16 cellular contexts compared by ENCODE assay signal in genomic region chr1:192943522-192943921, GRCh38.
DNase-seq lines count a peak whose midpoint lies in the region; ATAC-seq and TF ChIP-seq lines count a peak whose summit lies in the region.
"Had no signal": no experiment of that assay in that cellular context is flagged by ENCODE, and none has a peak within 500 bp of the region (broad histone marks: within the 10 kb centered on the region; RNA-seq: fewer than 3 reads in every experiment).

No MANE protein-coding gene starts in this region.

- H3K4me3 ChIP-seq in right cardiac atrium (ENCODE audit: low read length): no peak overlapping the region
- no peak overlapping the region for H3K4me3 ChIP-seq in choroid plexus epithelial cell (ENCODE audit: low read depth, low read length)
- H3K4me3 ChIP-seq: GM23338 had no signal

- ATAC-seq in left ventricle myocardium superior (peak; percentile 38), right cardiac atrium (no peak), sciatic nerve (peak; percentile 77)
- ATAC-seq: GM23338 had no signal

- TF ChIP-seq CTCF in choroid plexus epithelial cell (conservative IDR thresholded peaks at IDR 0.05; ENCODE audit: low read depth, low read length): no peak

- peaks cover 1% of the 10 kb centered on the region for H3K4me1 ChIP-seq in right cardiac atrium (ENCODE audit: control insufficient read depth, insufficient read depth, low read length)

- intact Hi-C loops in left ventricle myocardium superior (cut with micrococcal nuclease): no loop called here
- intact Hi-C loops in right cardiac atrium (cut with DNase I): no loop called here
- intact Hi-C loops in sciatic nerve (cut with DNase I): no loop called here

- H3K9me3 ChIP-seq in right cardiac atrium (ENCODE audit: control insufficient read depth, low read length): no peaks in the 10 kb centered on the region

- 73% methylated on average over 1 of the region's 1 CpG for WGBS in right cardiac atrium

- no peaks in the 10 kb centered on the region for H3K27me3 ChIP-seq in right cardiac atrium (ENCODE audit: control insufficient read depth, insufficient read depth)

- DNase-seq in left ventricle myocardium superior (no peak), right cardiac atrium (no peak), choroid plexus epithelial cell (ENCODE audit: low read depth) (peak; percentile 34), sciatic nerve (ENCODE audit: low spot score) (no peak), NCI-H128 (lab: John Stamatoyannopoulos, UW; ENCODE audit: unreplicated experiment) (no peak), midbrain (lab: John Stamatoyannopoulos, UW) (no peak), NCI-H82 (lab: John Stamatoyannopoulos, UW) (no peak), NCI-H2029 treated with DMSO at 0.1 percent for 48 hours (lab: John Stamatoyannopoulos, UW) (no peak)
- DNase-seq: ACHN; C1 segment of cervical spinal cord; Calu3; CD4-positive, alpha-beta T cell; DMS79; EL; H7 had no signal

- no peak overlapping the region for H3K27ac ChIP-seq in right cardiac atrium (ENCODE audit: low read length)

Comparison
In these comparisons a context has a peak if more than half of its experiments do, and no peak if none do; other contexts are left out.
1. ATAC-seq: peak in left ventricle myocardium superior (single experiment) and sciatic nerve (single experiment); none in right cardiac atrium (0 of 2).